ENCODE assay signal across 19 cellular contexts in genomic region chr5:37110128-37110527, GRCh38.
"Had no signal": no experiment of that assay in that cellular context is flagged by ENCODE, and none has a peak within 500 bp of the region (broad histone marks: within the 10 kb centered on the region; RNA-seq: fewer than 3 reads in every experiment).

No MANE protein-coding gene starts in this region.

- H3K4me3 Mint-ChIP-seq: activated naive CD4-positive, alpha-beta T cell treated with anti-CD3 and anti-CD28 coated beads for 36 hours; natural killer cell; stimulated activated memory B cell treated with anti-CD40 and anti-IgM and Interleukin-4, amounts not matched to agents 10 μg/mL and 1 μg/mL and 100 μg/mL, for 72 hours had no signal

- H3K36me3 ChIP-seq: neutrophil had no signal

- DNase-seq: activated CD4-positive, CD25-positive, alpha-beta regulatory T cell; activated CD8-positive, alpha-beta memory T cell treated with anti-CD3 and anti-CD28 coated beads, Interleukin-2, amount 50 U/mL, for 48 hours; activated naive CD4-positive, alpha-beta T cell treated with anti-CD3 and anti-CD28 coated beads for 36 hours; amygdala; body of pancreas; central memory CD4-positive, alpha-beta T cell; effector CD8-positive, alpha-beta T cell; esophagus squamous epithelium; glutamatergic neuron; hypothalamus; kidney; left ventricle myocardium inferior; natural killer cell; stimulated activated CD4-positive, alpha-beta T cell treated with anti-CD3 and anti-CD28 coated beads, Interleukin-2, amount 100 ng/mL, for 48 hours; thyroid gland had no signal

- H3K27ac Mint-ChIP-seq: activated naive CD4-positive, alpha-beta T cell treated with anti-CD3 and anti-CD28 coated beads for 36 hours; stimulated activated memory B cell treated with anti-CD40 and anti-IgM and Interleukin-4, amounts not matched to agents 10 μg/mL and 1 μg/mL and 100 μg/mL, for 72 hours had no signal

- H3K27me3 ChIP-seq: body of pancreas, esophagus squamous epithelium, neutrophil, thyroid gland, vagina had no signal

- H3K27me3 Mint-ChIP-seq: stimulated activated memory B cell treated with anti-CD40 and anti-IgM and Interleukin-4, amounts not matched to agents 10 μg/mL and 1 μg/mL and 100 μg/mL, for 72 hours had no signal

- ATAC-seq: body of pancreas; natural killer cell; stimulated activated memory B cell treated with anti-CD40 and anti-IgM and Interleukin-4, amounts not matched to agents 10 μg/mL and 1 μg/mL and 100 μg/mL, for 72 hours had no signal

- H3K9me3 Mint-ChIP-seq: natural killer cell had no signal

- H3K9ac ChIP-seq: parathyroid adenoma had no signal

- H3K79me2 ChIP-seq: parathyroid adenoma had no signal

- H3K4me3 ChIP-seq: body of pancreas, esophagus squamous epithelium, left ventricle myocardium inferior, thyroid gland, vagina had no signal

- H3K27ac ChIP-seq: body of pancreas, esophagus squamous epithelium, left ventricle myocardium inferior, neutrophil, parathyroid adenoma, vagina had no signal

- H2AFZ ChIP-seq: parathyroid adenoma had no signal

- H3K9me3 ChIP-seq: body of pancreas, esophagus squamous epithelium, left ventricle myocardium inferior, neutrophil, thyroid gland, vagina had no signal

- H3K4me1 ChIP-seq: body of pancreas, esophagus squamous epithelium, left ventricle myocardium inferior, parathyroid adenoma, vagina had no signal
